In the genomic region with DNA sequence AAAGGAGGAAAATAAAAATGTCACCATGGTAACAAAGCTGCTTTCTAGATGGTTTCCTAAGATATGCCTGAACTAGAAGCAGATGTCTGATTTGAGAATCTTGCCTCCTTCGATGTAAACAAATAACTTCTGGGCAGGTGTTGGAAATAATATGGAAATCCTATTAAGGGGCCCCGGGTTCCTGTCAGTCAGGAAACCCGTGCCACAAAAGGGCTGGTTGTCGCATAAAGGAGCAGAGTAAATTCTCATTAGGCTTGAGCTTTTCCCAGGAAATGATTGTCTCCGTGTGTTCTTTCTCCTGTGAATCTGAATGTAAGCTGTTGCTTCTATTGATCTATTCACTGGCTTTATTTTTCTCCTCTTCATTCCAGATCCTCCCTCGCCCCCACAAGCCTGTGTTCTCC, we compare ENCODE assay signal across 10 cellular contexts.
A peak's percentile ranks its signal among the peaks of the same experiment; 100 is the strongest.
DNase-seq lines count a peak whose midpoint lies in the region; ATAC-seq and TF ChIP-seq lines count a peak whose summit lies in the region.
"Had no signal": no experiment of that assay in that cellular context is flagged by ENCODE, and none has a peak within 500 bp of the region (broad histone marks: within the 10 kb centered on the region; RNA-seq: fewer than 3 reads in every experiment).

No MANE protein-coding gene starts in this region.

- no peak overlapping the region for H3K27ac ChIP-seq in substantia nigra (ENCODE audit: low read depth, low read length, poor library complexity, severe bottlenecking)

- H3K27me3 Mint-ChIP-seq in endothelial cell (ENCODE audit: unreplicated experiment) (peaks cover 4% of the 10 kb centered on the region), progenitor cell of endocrine pancreas (no peaks in the 10 kb centered on the region)
- H3K27me3 Mint-ChIP-seq: activated B cell treated with CpG ODN at 0.5 μM for 24 hours had no signal

- DNase-seq in GM04504 (ENCODE audit: low read depth) (peak; percentile 38), NCI-H69 (lab: John Stamatoyannopoulos, UW) (peak; percentile 54), endothelial cell (ENCODE audit: low spot score) (no peak), progenitor cell of endocrine pancreas (ENCODE audit: low spot score, unreplicated experiment) (no peak), substantia nigra (lab: John Stamatoyannopoulos, UW) (no peak), ACHN (no peak)
- DNase-seq: activated B cell treated with CpG ODN at 0.5 μM for 24 hours; activated naive CD4-positive, alpha-beta T cell treated with anti-CD3 and anti-CD28 coated beads for 36 hours; NCI-H1092 had no signal

- no peak overlapping the region for H3K4me3 Mint-ChIP-seq in endothelial cell (ENCODE audit: unreplicated experiment)
- peak overlapping the region; percentile 37 for H3K4me3 Mint-ChIP-seq in progenitor cell of endocrine pancreas (ENCODE audit: low read depth)
- H3K4me3 Mint-ChIP-seq: activated B cell treated with CpG ODN at 0.5 μM for 24 hours; activated naive CD4-positive, alpha-beta T cell treated with anti-CD3 and anti-CD28 coated beads for 36 hours had no signal

- H3K9me3 Mint-ChIP-seq in endothelial cell (ENCODE audit: unreplicated experiment) (no peaks in the 10 kb centered on the region), progenitor cell of endocrine pancreas (ENCODE audit: low read depth) (no peaks in the 10 kb centered on the region)
- H3K9me3 Mint-ChIP-seq: activated B cell treated with CpG ODN at 0.5 μM for 24 hours; activated naive CD4-positive, alpha-beta T cell treated with anti-CD3 and anti-CD28 coated beads for 36 hours had no signal

- H3K36me3 Mint-ChIP-seq in endothelial cell (ENCODE audit: low read depth, unreplicated experiment) (peaks cover 3% of the 10 kb centered on the region), progenitor cell of endocrine pancreas (ENCODE audit: insufficient read depth) (no peaks in the 10 kb centered on the region)

- TF ChIP-seq CTCF in endothelial cell (IDR thresholded peaks at IDR 0.05; ENCODE audit: unreplicated experiment) (no peak), progenitor cell of endocrine pancreas (IDR thresholded peaks at IDR 0.05; ENCODE audit: unreplicated experiment) (no peak)

- no peak for ATAC-seq in HG03025 (IDR thresholded peaks at IDR 0.05; ENCODE audit: low FRiP score, unreplicated experiment)

- H3K27ac Mint-ChIP-seq in endothelial cell (ENCODE audit: unreplicated experiment) (peak overlapping the region; percentile 97), progenitor cell of endocrine pancreas (peak overlapping the region; percentile 92)
- H3K27ac Mint-ChIP-seq: activated B cell treated with CpG ODN at 0.5 μM for 24 hours; activated naive CD4-positive, alpha-beta T cell treated with anti-CD3 and anti-CD28 coated beads for 36 hours had no signal

- H3K4me1 Mint-ChIP-seq in endothelial cell (ENCODE audit: unreplicated experiment) = peaks cover 41% of the 10 kb centered on the region
- peaks cover 56% of the 10 kb centered on the region for H3K4me1 Mint-ChIP-seq in progenitor cell of endocrine pancreas (ENCODE audit: low read depth)

- in situ Hi-C loops in ACHN (cut with HindIII; ENCODE audit: low pct_ligation_motif_present, low pct_unique_long_range_greater_than_20kb, low sequenced_read_pairs) = no loop called here

Comparison
In these comparisons a context has a peak if more than half of its experiments do, and no peak if none do; other contexts are left out.
1. DNase-seq: peak in GM04504 (single experiment) and NCI-H69 (single experiment); none in endothelial cell (single experiment), progenitor cell of endocrine pancreas (single experiment), substantia nigra (0 of 49) and ACHN (single experiment).